ENCODE assay signal across 21 cellular contexts in genomic region chr6:90106449-90106848, GRCh38.
DNase-seq lines count a peak whose midpoint lies in the region; ATAC-seq and TF ChIP-seq lines count a peak whose summit lies in the region.
"Had no signal": no experiment of that assay in that cellular context is flagged by ENCODE, and none has a peak within 500 bp of the region (broad histone marks: within the 10 kb centered on the region; RNA-seq: fewer than 3 reads in every experiment).

No MANE protein-coding gene starts in this region.

- H3K4me3 Mint-ChIP-seq in CD4-positive, alpha-beta T cell: no peak overlapping the region
- H3K4me3 Mint-ChIP-seq: central memory CD8-positive, alpha-beta T cell had no signal

- peaks cover 91% of the 10 kb centered on the region for H3K4me1 Mint-ChIP-seq in CD4-positive, alpha-beta T cell (ENCODE audit: low read depth)

- peak overlapping the region; percentile 70 for H3K27ac Mint-ChIP-seq in CD4-positive, alpha-beta T cell

- DNase-seq in NOMO-1 treated with DMSO at 0.1 percent for 48 hours (lab: John Stamatoyannopoulos, UW; ENCODE audit: unreplicated experiment): peak; percentile 49
- DNase-seq in NOMO-1 treated with dmso at 0.1 percent for 144 hours (lab: John Stamatoyannopoulos, UW; ENCODE audit: unreplicated experiment): no peak
- no peak for DNase-seq in CD4-positive, alpha-beta T cell
- peak; percentile 42 for DNase-seq in SKM-1 treated with dmso at 0.1 percent for 144 hours (lab: John Stamatoyannopoulos, UW; ENCODE audit: unreplicated experiment)
- DNase-seq in cortex of kidney (lab: John Stamatoyannopoulos, UW): no peak
- DNase-seq in superior temporal gyrus (ENCODE audit: extremely low spot score): no peak
- no peak for DNase-seq in ascending aorta (ENCODE audit: low spot score in 2 of 2)
- DNase-seq: aorta, GM23248, lower lobe of right lung, MG63, NCI-H187, NCI-H2227 treated with DMSO at 0.1 percent for 48 hours, NCI-H82, T-helper 2 cell had no signal

- peaks cover 28% of the 10 kb centered on the region for H3K36me3 Mint-ChIP-seq in CD4-positive, alpha-beta T cell (ENCODE audit: low read depth)

- no peaks in the 10 kb centered on the region for H3K27me3 ChIP-seq in CD4-positive, alpha-beta T cell (ENCODE audit: control insufficient read depth, insufficient read depth, low read length)
- H3K27me3 ChIP-seq in neutrophil (no peaks in the 10 kb centered on the region), ascending aorta (no peaks in the 10 kb centered on the region)
- H3K27me3 ChIP-seq: gastroesophageal sphincter, MG63, SJSA1 had no signal

- POLR2A ChIA-PET in CD4-positive, alpha-beta T cell (lab: Charles Lee): interaction anchor here (1.0 to 1.3 kb wide), 3 partner anchors 52 to 189 kb away, joined by 3 read pairs; no protein-coding TSS in a partner anchor

- H3K9me3 Mint-ChIP-seq in CD4-positive, alpha-beta T cell: no peaks in the 10 kb centered on the region
- H3K9me3 Mint-ChIP-seq: central memory CD8-positive, alpha-beta T cell had no signal

- no peak overlapping the region for H3K4me3 ChIP-seq in neutrophil (ENCODE audit: low read depth in 1 of 2, low read length in 1 of 2)
- H3K4me3 ChIP-seq in ascending aorta: no peak overlapping the region
- H3K4me3 ChIP-seq: gastroesophageal sphincter, GM23248, lower lobe of right lung, MG63, SJSA1, skin epidermis had no signal

- intact Hi-C loops in CD4-positive, alpha-beta T cell (cut with DNase I, micrococcal nuclease): loop anchor here in 1 of 2 experiments (5.0 kb wide), 1 partner anchor 159 kb away; no protein-coding TSS in a partner anchor
- intact Hi-C loops in ascending aorta (cut with DNase I): no loop called here

- H3K4me1 ChIP-seq in neutrophil (ENCODE audit: control insufficient read depth in 1 of 2, insufficient read depth in 1 of 2, low read depth in 1 of 2, low read length in 1 of 2): peaks cover 56 to 62% of the 10 kb centered on the region in 2 experiments
- H3K4me1 ChIP-seq in ascending aorta: peaks cover 0 to 4% of the 10 kb centered on the region in 2 donors
- H3K4me1 ChIP-seq: gastroesophageal sphincter had no signal

- TF ChIP-seq CTCF in CD4-positive, alpha-beta T cell (IDR thresholded peaks at IDR 0.05): no peak
- TF ChIP-seq CTCF in neutrophil (IDR thresholded peaks at IDR 0.05) (no peak), ascending aorta (IDR thresholded peaks at IDR 0.05) (no peak)

- H3K9me3 ChIP-seq in CD4-positive, alpha-beta T cell (ENCODE audit: control insufficient read depth, low read length): no peaks in the 10 kb centered on the region
- no peaks in the 10 kb centered on the region for H3K9me3 ChIP-seq in neutrophil
- H3K9me3 ChIP-seq in ascending aorta: no peaks in the 10 kb centered on the region
- H3K9me3 ChIP-seq: gastroesophageal sphincter, lower lobe of right lung, SJSA1 had no signal

- H3K27me3 Mint-ChIP-seq in CD4-positive, alpha-beta T cell: no peaks in the 10 kb centered on the region
- H3K27me3 Mint-ChIP-seq: IgD-negative memory B cell had no signal

- H3K27ac ChIP-seq in CD4-positive, alpha-beta T cell (ENCODE audit: low read depth, low read length): no peak overlapping the region
- H3K27ac ChIP-seq in neutrophil (peak overlapping the region; percentile 88), ascending aorta (no peak overlapping the region)
- H3K27ac ChIP-seq: gastroesophageal sphincter, GM23248, lower lobe of right lung, SJSA1, skin epidermis had no signal

- no peak for ATAC-seq in CD4-positive, alpha-beta T cell (ENCODE audit: poor library complexity)
- ATAC-seq: gastroesophageal sphincter had no signal

- H3K36me3 ChIP-seq in neutrophil (no peaks in the 10 kb centered on the region), ascending aorta (no peaks in the 10 kb centered on the region)
- H3K36me3 ChIP-seq: gastroesophageal sphincter, lower lobe of right lung, MG63, SJSA1 had no signal

- CTCF ChIA-PET in CD4-positive, alpha-beta T cell (lab: Charles Lee): interaction anchor here (1.3 kb wide), 2 partner anchors 34 to 287 kb away, joined by 3 to 4 read pairs; no protein-coding TSS in a partner anchor

Comparison
In these comparisons a context has a peak if more than half of its experiments do, and no peak if none do; other contexts are left out.
1. DNase-seq: peak in NOMO-1 treated with DMSO at 0.1 percent for 48 hours (single experiment) and SKM-1 treated with dmso at 0.1 percent for 144 hours (single experiment); none in NOMO-1 treated with dmso at 0.1 percent for 144 hours (single experiment), CD4-positive, alpha-beta T cell (0 of 10), cortex of kidney (single experiment), superior temporal gyrus (single experiment) and ascending aorta (0 of 2).